ENCODE assay signal across 11 cellular contexts in the genomic region with DNA sequence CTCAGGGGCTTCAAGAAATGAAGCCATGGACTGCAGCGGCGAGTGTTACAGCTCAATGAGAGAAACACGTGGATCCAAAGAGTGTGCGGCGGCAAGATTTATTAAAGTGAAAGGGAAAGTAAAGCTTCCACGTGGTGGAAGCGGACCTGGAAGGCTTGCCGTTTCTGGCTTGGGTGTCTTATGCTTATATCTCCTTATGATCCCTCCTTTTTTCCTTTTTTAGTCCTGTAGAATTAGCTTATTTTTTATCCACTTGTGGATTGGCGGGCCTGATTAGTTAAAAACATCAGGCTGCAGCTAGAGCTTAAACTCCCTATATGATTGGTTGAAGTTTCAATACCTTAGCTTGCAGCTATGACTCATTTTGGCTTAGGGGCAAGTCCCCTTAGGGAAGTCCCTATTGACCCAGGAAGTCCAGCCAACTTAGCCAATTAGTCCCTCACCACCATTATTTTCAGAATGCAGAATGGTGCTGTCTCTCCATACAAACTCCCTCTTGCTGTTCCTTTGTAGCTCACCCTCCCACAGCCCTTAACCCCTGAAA. TPM values are rescaled to one million over a fixed set of nuclear protein-coding genes. Genes with fewer than 3 reads are reported as not detected.
DNase-seq lines count a peak whose midpoint lies in the region; ATAC-seq and TF ChIP-seq lines count a peak whose summit lies in the region.
"Had no signal": no experiment of that assay in that cellular context is flagged by ENCODE, and none has a peak within 500 bp of the region (broad histone marks: within the 10 kb centered on the region; RNA-seq: fewer than 3 reads in every experiment).

No MANE protein-coding gene starts in this region.

- no peaks in the 10 kb centered on the region for H3K9me3 ChIP-seq in Caco-2
- H3K9me3 ChIP-seq: neutrophil had no signal

- no peak for TF ChIP-seq CTCF in glutamatergic neuron (IDR thresholded peaks at IDR 0.05; ENCODE audit: partially characterized antibody, unreplicated experiment)
- no peak for TF ChIP-seq CTCF in Caco-2 (IDR thresholded peaks at IDR 0.05; ENCODE audit: insufficient read depth in 1 of 2, low read depth in 1 of 2, low read length in 1 of 2, severe bottlenecking in 1 of 2, unreplicated experiment in 1 of 2)

- no peak for ATAC-seq in stimulated activated naive CD8-positive, alpha-beta T cell treated with anti-CD3 and anti-CD28 coated beads, Interleukin-15, Interleukin-2, amounts not matched to agents 100 U/mL and 50 U/mL, for 24 hours
- ATAC-seq: foreskin keratinocyte had no signal

- H3K4me3 ChIP-seq in Caco-2 (ENCODE audit: low read depth, low read length): no peak overlapping the region

- no peaks in the 10 kb centered on the region for H3K27me3 Mint-ChIP-seq in stimulated activated naive CD8-positive, alpha-beta T cell treated with anti-CD3 and anti-CD28 coated beads, Interleukin-15, Interleukin-2, amounts not matched to agents 100 ng/mL and 50 ng/mL, for 24 hours
- H3K27me3 Mint-ChIP-seq in glutamatergic neuron (ENCODE audit: unreplicated experiment): no peaks in the 10 kb centered on the region
- H3K27me3 Mint-ChIP-seq in Caco-2 (ENCODE audit: insufficient read depth, unreplicated experiment): no peaks in the 10 kb centered on the region

- H3K36me3 Mint-ChIP-seq in stimulated activated naive CD8-positive, alpha-beta T cell treated with anti-CD3 and anti-CD28 coated beads, Interleukin-15, Interleukin-2, amounts not matched to agents 100 ng/mL and 50 ng/mL, for 24 hours (ENCODE audit: low read depth): no peaks in the 10 kb centered on the region
- H3K36me3 Mint-ChIP-seq in glutamatergic neuron (ENCODE audit: unreplicated experiment) (no peaks in the 10 kb centered on the region), Caco-2 (ENCODE audit: insufficient read depth, unreplicated experiment) (no peaks in the 10 kb centered on the region)

- CTCF ChIA-PET in Caco-2 (lab: Charles Lee): no interaction called here

- H3K27me3 ChIP-seq in Caco-2 (replicated peaks; ENCODE audit: control insufficient read depth, insufficient read depth, low read length): no peaks in the 10 kb centered on the region
- H3K27me3 ChIP-seq: foreskin keratinocyte, neutrophil had no signal

- H3K36me3 ChIP-seq in Caco-2 (ENCODE audit: control insufficient read depth, insufficient read depth, low read length): no peaks in the 10 kb centered on the region
- H3K36me3 ChIP-seq: neutrophil had no signal

- H3K4me3 Mint-ChIP-seq in stimulated activated naive CD8-positive, alpha-beta T cell treated with anti-CD3 and anti-CD28 coated beads, Interleukin-15, Interleukin-2, amounts not matched to agents 100 ng/mL and 50 ng/mL, for 24 hours: peak overlapping the region; percentile 60
- H3K4me3 Mint-ChIP-seq in glutamatergic neuron (ENCODE audit: unreplicated experiment): no peak overlapping the region
- no peak overlapping the region for H3K4me3 Mint-ChIP-seq in Caco-2 (ENCODE audit: unreplicated experiment)

- peaks cover 13% of the 10 kb centered on the region; the same call in 1 of the 2 replicates for H3K4me1 ChIP-seq in Caco-2
- H3K4me1 ChIP-seq: foreskin keratinocyte had no signal

- peaks cover 4% of the 10 kb centered on the region for H3K9me3 Mint-ChIP-seq in stimulated activated naive CD8-positive, alpha-beta T cell treated with anti-CD3 and anti-CD28 coated beads, Interleukin-15, Interleukin-2, amounts not matched to agents 100 ng/mL and 50 ng/mL, for 24 hours
- H3K9me3 Mint-ChIP-seq in glutamatergic neuron (ENCODE audit: unreplicated experiment) (peaks cover 1% of the 10 kb centered on the region), Caco-2 (ENCODE audit: unreplicated experiment) (peaks cover 15% of the 10 kb centered on the region)

- POLR2A ChIA-PET in Caco-2 (lab: Charles Lee): no interaction called here

- BruUV-seq in Caco-2 (replicated peaks; lab: Mats Ljungman, UMichigan): no TSS peak

- no peak for DNase-seq in stimulated activated naive CD8-positive, alpha-beta T cell treated with anti-CD3 and anti-CD28 coated beads, Interleukin-15, Interleukin-2, amounts not matched to agents 100 U/mL and 50 U/mL, for 24 hours
- DNase-seq in NCI-H69 (lab: John Stamatoyannopoulos, UW) (peak; percentile 7), kidney tubule cell (ENCODE audit: low spot score) (peak; percentile 35), glutamatergic neuron (no peak), Caco-2 (no peak), posterior cingulate gyrus (no peak)
- DNase-seq in effector CD4-positive, alpha-beta T cell: no peak
- DNase-seq: foreskin keratinocyte, NCI-H526 had no signal

- intact Hi-C loops in Caco-2 (cut with micrococcal nuclease; ENCODE audit: unreplicated experiment): no loop called here
- intact Hi-C loops in posterior cingulate gyrus (cut with DNase I): no loop called here

- peaks cover 20% of the 10 kb centered on the region for H3K4me1 Mint-ChIP-seq in stimulated activated naive CD8-positive, alpha-beta T cell treated with anti-CD3 and anti-CD28 coated beads, Interleukin-15, Interleukin-2, amounts not matched to agents 100 ng/mL and 50 ng/mL, for 24 hours (ENCODE audit: low read depth)
- H3K4me1 Mint-ChIP-seq in glutamatergic neuron (ENCODE audit: low read depth, unreplicated experiment): peaks cover 7% of the 10 kb centered on the region
- peaks cover 24% of the 10 kb centered on the region for H3K4me1 Mint-ChIP-seq in Caco-2 (ENCODE audit: low read depth, unreplicated experiment)

- peak overlapping the region; percentile 82 for H3K27ac Mint-ChIP-seq in stimulated activated naive CD8-positive, alpha-beta T cell treated with anti-CD3 and anti-CD28 coated beads, Interleukin-15, Interleukin-2, amounts not matched to agents 100 ng/mL and 50 ng/mL, for 24 hours
- no peak overlapping the region for H3K27ac Mint-ChIP-seq in glutamatergic neuron (ENCODE audit: unreplicated experiment)
- no peak overlapping the region for H3K27ac Mint-ChIP-seq in Caco-2 (ENCODE audit: unreplicated experiment)

RNA-seq across cellular contexts. Expression of a gene that starts 11.6 kb away (rescaled TPM):
- total RNA-seq in glutamatergic neuron (ENCODE audit: unreplicated experiment): not detected
- 42.8 and 44.6 TPM in 2 replicates for total RNA-seq in Caco-2 (2022)

Comparison
In these comparisons a context has a peak if more than half of its experiments do, and no peak if none do; other contexts are left out.
1. DNase-seq: peak in NCI-H69 (single experiment) and kidney tubule cell (single experiment); none in stimulated activated naive CD8-positive, alpha-beta T cell treated with anti-CD3 and anti-CD28 coated beads, Interleukin-15, Interleukin-2, amounts not matched to agents 100 U/mL and 50 U/mL, for 24 hours (single experiment), glutamatergic neuron (single experiment), effector CD4-positive, alpha-beta T cell (single experiment), Caco-2 (0 of 2) and posterior cingulate gyrus (0 of 10).
2. RNA of a gene that starts 11.6 kb away (total RNA-seq): 42.8 to 44.6 TPM in Caco-2; not detected in glutamatergic neuron (single experiment); every median in the first group is over 10 times any median in the second.